ENCODE assay signal across 8 cellular contexts in genomic region chr12:6914246-6914947, GRCh38. TPM values are rescaled to one million over a fixed set of nuclear protein-coding genes. Genes with fewer than 3 reads are reported as not detected.
DNase-seq lines count a peak whose midpoint lies in the region; ATAC-seq and TF ChIP-seq lines count a peak whose summit lies in the region.

TSS of gene ENO2 (plus strand) at chr12:6914580. CDS start at chr12:6915833, 1,253 bp downstream.

- intact Hi-C loops in PC-9 (cut with micrococcal nuclease; ENCODE audit: unreplicated experiment): loop anchor here (1.0 kb wide), 1 partner anchor 41 kb away; the partner anchor contains the start of gene SPSB2
- intact Hi-C loops in activated T-helper 2 cell treated with anti-CD3 and anti-CD28 coated beads, Interferon-gamma antibody, Interleukin-2, Interleukin-4, amounts not matched to agents 10 μg/mL and 5 μg/mL and 100 μg/mL, durations not matched to agents 14 hours and 24 hours and 36 hours (cut with micrococcal nuclease): loop anchor here (1.0 to 2.0 kb wide), 2 partner anchors 10 to 42 kb away; partner anchors contain the start of genes LRRC23 and SPSB2

- no TSS peak for BruUV-seq in PC-9 (replicated peaks; lab: Mats Ljungman, UMichigan)

- no peaks in the 10 kb centered on the region for H3K36me3 ChIP-seq in PC-9 (ENCODE audit: low read depth)

- no peaks in the 10 kb centered on the region for H3K9me2 ChIP-seq in PC-9 (ENCODE audit: insufficient read depth)

- no peaks in the 10 kb centered on the region for H3K27me3 Mint-ChIP-seq in activated T-helper 2 cell treated with anti-CD3 and anti-CD28 coated beads, Interferon-gamma antibody, Interleukin-2, Interleukin-4, amounts not matched to agents 10 μg/mL and 5 μg/mL and 100 μg/mL, durations not matched to agents 14 hours and 24 hours and 36 hours (ENCODE audit: low read depth)
- peaks cover 37% of the 10 kb centered on the region for H3K27me3 Mint-ChIP-seq in nephron (ENCODE audit: low read depth)

- H2AFZ ChIP-seq in PC-9: peak within 1 kb of the TSS; percentile 84

- H3K27ac Mint-ChIP-seq in activated T-helper 2 cell treated with anti-CD3 and anti-CD28 coated beads, Interferon-gamma antibody, Interleukin-2, Interleukin-4, amounts not matched to agents 10 μg/mL and 5 μg/mL and 100 μg/mL, durations not matched to agents 14 hours and 24 hours and 36 hours: peak within 1 kb of the TSS; percentile 77
- H3K27ac Mint-ChIP-seq in nephron: peak within 1 kb of the TSS; percentile 46 to 83 (median 80)

- peaks cover 30% of the 10 kb centered on the region for H3K36me3 Mint-ChIP-seq in activated T-helper 2 cell treated with anti-CD3 and anti-CD28 coated beads, Interferon-gamma antibody, Interleukin-2, Interleukin-4, amounts not matched to agents 10 μg/mL and 5 μg/mL and 100 μg/mL, durations not matched to agents 14 hours and 24 hours and 36 hours (ENCODE audit: low read depth)
- H3K36me3 Mint-ChIP-seq in nephron (ENCODE audit: low read depth): peaks cover 4% of the 10 kb centered on the region

- H3K9me3 ChIP-seq in PC-9 (ENCODE audit: insufficient read depth, low read depth): no peaks in the 10 kb centered on the region

- H3K27ac ChIP-seq in PC-9: no peak within 1 kb of the TSS

- H3K4me3 Mint-ChIP-seq in activated T-helper 2 cell treated with anti-CD3 and anti-CD28 coated beads, Interferon-gamma antibody, Interleukin-2, Interleukin-4, amounts not matched to agents 10 μg/mL and 5 μg/mL and 100 μg/mL, durations not matched to agents 14 hours and 24 hours and 36 hours (ENCODE audit: low read depth): peak within 1 kb of the TSS; percentile 93
- H3K4me3 Mint-ChIP-seq in nephron: peak within 1 kb of the TSS; percentile 89 to 97 (median 91)

- peak within 1 kb of the TSS; percentile 92 for H3K4me2 ChIP-seq in PC-9

- peaks cover 21% of the 10 kb centered on the region for H3K4me1 Mint-ChIP-seq in activated T-helper 2 cell treated with anti-CD3 and anti-CD28 coated beads, Interferon-gamma antibody, Interleukin-2, Interleukin-4, amounts not matched to agents 10 μg/mL and 5 μg/mL and 100 μg/mL, durations not matched to agents 14 hours and 24 hours and 36 hours (ENCODE audit: low read depth)
- peaks cover 6% of the 10 kb centered on the region for H3K4me1 Mint-ChIP-seq in nephron

- no peaks in the 10 kb centered on the region for H4K20me1 ChIP-seq in PC-9 (ENCODE audit: insufficient read depth)

- H3K9me3 Mint-ChIP-seq in activated T-helper 2 cell treated with anti-CD3 and anti-CD28 coated beads, Interferon-gamma antibody, Interleukin-2, Interleukin-4, amounts not matched to agents 10 μg/mL and 5 μg/mL and 100 μg/mL, durations not matched to agents 14 hours and 24 hours and 36 hours: no peaks in the 10 kb centered on the region
- H3K9me3 Mint-ChIP-seq in nephron: no peaks in the 10 kb centered on the region

- DNase-seq in SIG-M5 treated with dmso at 0.1 percent for 504 hours (lab: John Stamatoyannopoulos, UW; ENCODE audit: unreplicated experiment) (peak; percentile 55), SIG-M5 (lab: John Stamatoyannopoulos, UW) (no peak), PC-9 (peak in 1 of 2 experiments; percentile 75), fibroblast of pulmonary artery (ENCODE audit: low read depth) (peak; percentile 47)
- peak; percentile 74 for DNase-seq in activated T-helper 2 cell treated with anti-CD3 and anti-CD28 coated beads, Interferon-gamma antibody, Interleukin-2, Interleukin-4, amounts not matched to agents 10 μg/mL and 5 μg/mL and 100 μg/mL, durations not matched to agents 14 hours and 24 hours and 36 hours (ENCODE audit: low spot score)
- DNase-seq in stimulated activated naive CD8-positive, alpha-beta T cell treated with anti-CD3 and anti-CD28 coated beads, Interleukin-15, Interleukin-2, amounts not matched to agents 100 U/mL and 50 U/mL, for 24 hours: peak; percentile 86

- no peak for TF ChIP-seq CTCF in PC-9 (conservative IDR thresholded peaks at IDR 0.05)
- no peak for TF ChIP-seq CTCF in fibroblast of pulmonary artery (IDR thresholded peaks at IDR 0.05; ENCODE audit: low read length, missing control alignments)
- TF ChIP-seq CTCF in nephron (IDR thresholded peaks at IDR 0.05; ENCODE audit: unreplicated experiment in 3 of 3): no peak

- peaks cover 5% of the 10 kb centered on the region; the same call in 1 of the 2 replicates for H3K4me1 ChIP-seq in PC-9 (replicated peaks; ENCODE audit: insufficient read depth)

- CTCF ChIA-PET in PC-9 (lab: Charles Lee): interaction anchor here (0.7 to 1.0 kb wide), 3 partner anchors 11 to 159 kb away, joined by 5 to 7 read pairs (median 5); no protein-coding TSS in a partner anchor

- no peaks in the 10 kb centered on the region for H3K79me2 ChIP-seq in PC-9 (ENCODE audit: low read depth)

- H3K4me3 ChIP-seq in PC-9 (peak within 1 kb of the TSS; percentile 77), fibroblast of pulmonary artery (replicated peaks; ENCODE audit: low read depth, low read length) (peak within 1 kb of the TSS; percentile 67)

- peak; percentile 77 for ATAC-seq in HG03175 (IDR thresholded peaks at IDR 0.05; ENCODE audit: unreplicated experiment)
- ATAC-seq in stimulated activated naive CD8-positive, alpha-beta T cell treated with anti-CD3 and anti-CD28 coated beads, Interleukin-15, Interleukin-2, amounts not matched to agents 100 U/mL and 50 U/mL, for 24 hours: peak; percentile 91

- POLR2A ChIA-PET in PC-9 (lab: Charles Lee; ENCODE audit: unreplicated experiment): interaction anchor here (0.5 to 1.0 kb wide), 3 partner anchors 9 to 38 kb away, joined by 3 to 6 read pairs (median 4); no protein-coding TSS in a partner anchor

- H3K27me3 ChIP-seq in PC-9 (ENCODE audit: insufficient read depth, low read depth): peaks cover 11% of the 10 kb centered on the region

- H3F3A ChIP-seq in PC-9 (ENCODE audit: insufficient read depth, low read depth): no peaks in the 10 kb centered on the region

RNA-seq across cellular contexts. Expression of gene ENO2, which starts in this region (rescaled TPM):
- total RNA-seq in PC-9 (2021): 38.8 and 56.6 TPM in 2 replicates
- total RNA-seq in activated T-helper 2 cell treated with anti-CD3 and anti-CD28 coated beads, Interferon-gamma antibody, Interleukin-2, Interleukin-4, amounts not matched to agents 10 μg/mL and 5 μg/mL and 100 μg/mL, durations not matched to agents 14 hours and 24 hours and 36 hours: 230 and 235 TPM in 2 replicates
